Comparison of ENCODE assay signal across 18 cellular contexts in genomic region chr15:69999392-70000085, GRCh38.
"Had no signal": no experiment of that assay in that cellular context is flagged by ENCODE, and none has a peak within 500 bp of the region (broad histone marks: within the 10 kb centered on the region; RNA-seq: fewer than 3 reads in every experiment).

No MANE protein-coding gene starts in this region.

- H3K36me3 ChIP-seq: gastroesophageal sphincter had no signal

- H3K4me3 Mint-ChIP-seq: activated CD4-positive, alpha-beta memory T cell treated with anti-CD3 and anti-CD28 coated beads for 36 hours; activated naive CD4-positive, alpha-beta T cell treated with anti-CD3 and anti-CD28 coated beads for 36 hours; endodermal cell; nephron had no signal

- ATAC-seq: gastroesophageal sphincter, left ventricle myocardium superior had no signal

- H3K27ac Mint-ChIP-seq: activated CD4-positive, alpha-beta memory T cell treated with anti-CD3 and anti-CD28 coated beads for 36 hours; activated naive CD4-positive, alpha-beta T cell treated with anti-CD3 and anti-CD28 coated beads for 36 hours; endodermal cell; nephron had no signal

- DNase-seq: activated CD4-positive, alpha-beta memory T cell treated with anti-CD3 and anti-CD28 coated beads for 36 hours; activated CD4-positive, alpha-beta T cell treated with anti-CD3 and anti-CD28 coated beads for 48 hours; activated naive CD4-positive, alpha-beta T cell treated with anti-CD3 and anti-CD28 coated beads for 36 hours; activated T-cell treated with anti-CD3 and anti-CD28 coated beads, Interleukin-2, amount 50 U/mL, for 48 hours; cerebellar nuclear complex; head of caudate nucleus; hypothalamus; left ventricle myocardium superior; mammary epithelial cell; occipital lobe; retina; stimulated activated CD4-positive, alpha-beta T cell treated with anti-CD3 and anti-CD28 coated beads, Interleukin-4, amount 100 ng/mL, for 1 hour; stimulated activated naive CD4-positive, alpha-beta T cell treated with Interleukin-2 at 50 U/mL for 16 hours; T1000 had no signal

- H3K27me3 Mint-ChIP-seq: activated CD4-positive, alpha-beta memory T cell treated with anti-CD3 and anti-CD28 coated beads for 36 hours had no signal

- H3K27ac ChIP-seq: coronary artery, gastroesophageal sphincter had no signal

- H3K4me3 ChIP-seq: coronary artery, gastroesophageal sphincter had no signal

- H3K4me1 ChIP-seq: gastroesophageal sphincter had no signal
